In the genomic region with DNA sequence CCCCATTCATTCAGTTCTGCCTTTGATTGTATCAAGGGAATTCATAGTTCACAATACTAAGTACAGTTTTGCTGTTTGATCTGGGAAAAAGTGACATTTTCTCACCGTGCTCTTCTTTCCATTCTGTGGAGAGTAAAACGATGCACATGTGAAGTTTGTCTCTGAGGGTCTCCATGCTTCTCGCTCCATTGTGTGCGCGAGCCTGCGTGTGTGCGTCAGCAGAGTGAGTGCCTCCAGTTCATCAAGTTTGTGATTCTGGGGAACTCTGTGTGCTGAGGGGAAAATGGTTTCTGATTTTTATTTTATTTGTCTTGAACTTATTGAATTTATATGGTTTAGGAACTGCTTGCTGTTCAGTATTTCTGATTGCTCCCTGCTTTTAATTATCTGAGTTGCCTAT, we compare ENCODE assay signal across 11 cellular contexts. TPM values are rescaled to one million over a fixed set of nuclear protein-coding genes. Genes with fewer than 3 reads are reported as not detected.
DNase-seq lines count a peak whose midpoint lies in the region; ATAC-seq, FAIRE-seq and TF ChIP-seq lines count a peak whose summit lies in the region.
"Had no signal": no experiment of that assay in that cellular context is flagged by ENCODE, and none has a peak within 500 bp of the region (broad histone marks: within the 10 kb centered on the region; RNA-seq: fewer than 3 reads in every experiment).

No MANE protein-coding gene starts in this region.

- FAIRE-seq in endothelial cell of umbilical vein (lab: Jason Lieb, UNC) (peak; percentile 38), urothelium cell line (lab: Jason Lieb, UNC) (no peak)

- TF ChIP-seq POLR2A in endothelial cell of umbilical vein (IDR thresholded peaks at IDR 0.05; ENCODE audit: low read depth, low read length) = no peak

- H3K27me3 Mint-ChIP-seq in activated naive CD4-positive, alpha-beta T cell treated with anti-CD3 and anti-CD28 coated beads for 36 hours (ENCODE audit: low read depth) = no peaks in the 10 kb centered on the region
- H3K27me3 Mint-ChIP-seq in stimulated activated memory B cell treated with anti-CD40 and anti-IgM and Interleukin-4, amounts not matched to agents 10 μg/mL and 1 μg/mL and 100 μg/mL, for 72 hours = no peaks in the 10 kb centered on the region

- no peak overlapping the region for H3K9ac ChIP-seq in endothelial cell of umbilical vein (replicated peaks; ENCODE audit: extremely low read depth, insufficient read depth, low read length)

- peaks cover 6% of the 10 kb centered on the region for H3K36me3 Mint-ChIP-seq in activated naive CD4-positive, alpha-beta T cell treated with anti-CD3 and anti-CD28 coated beads for 36 hours (ENCODE audit: low read depth)
- peaks cover 16% of the 10 kb centered on the region for H3K36me3 Mint-ChIP-seq in stimulated activated memory B cell treated with anti-CD40 and anti-IgM and Interleukin-4, amounts not matched to agents 10 μg/mL and 1 μg/mL and 100 μg/mL, for 72 hours

- dilution Hi-C loops in endothelial cell of umbilical vein (cut with MboI; ENCODE audit: extremely low pct_ligation_motif_present, low sequenced_read_pairs) = no loop called here

- H3K9me3 ChIP-seq in Panc1 (ENCODE audit: control insufficient read depth, insufficient read depth, low read depth, low read length) = no peaks in the 10 kb centered on the region
- H3K9me3 ChIP-seq in endothelial cell of umbilical vein (replicated peaks; ENCODE audit: control insufficient read depth, insufficient read depth, low read length) = no peaks in the 10 kb centered on the region
- H3K9me3 ChIP-seq in effector memory CD4-positive, alpha-beta T cell (ENCODE audit: control insufficient read depth, low read length) = no peaks in the 10 kb centered on the region
- H3K9me3 ChIP-seq: esophagus muscularis mucosa had no signal

- BruUV-seq in Panc1 (replicated peaks; lab: Mats Ljungman, UMichigan) (no TSS peak), endothelial cell of umbilical vein (replicated peaks; lab: Mats Ljungman, UMichigan) (no TSS peak)

- TF ChIP-seq CTCF in Panc1 (IDR thresholded peaks at IDR 0.05) = no peak
- no peak for TF ChIP-seq CTCF in endothelial cell of umbilical vein (IDR thresholded peaks at IDR 0.05; ENCODE audit: extremely low read depth in 1 of 2, insufficient read depth in 1 of 2, low read depth in 1 of 2, low read length in 2 of 2)

- CTCF ChIA-PET in activated naive CD4-positive, alpha-beta T cell treated with anti-CD3 and anti-CD28 coated beads for 36 hours (lab: Charles Lee) = interaction anchor here (0.6 to 1.5 kb wide), 5 partner anchors 67 to 257 kb away, joined by 3 to 6 read pairs (median 4); partner anchors contain the start of gene RAP2C
- CTCF ChIA-PET in Panc1 (lab: Charles Lee) (interaction anchor here (1.0 kb wide), 1 partner anchor 195 kb away, joined by 4 read pairs; no protein-coding TSS in a partner anchor), endothelial cell of umbilical vein (lab: Charles Lee) (interaction anchor here (1.3 to 3.0 kb wide), 2 partner anchors 46 to 194 kb away, joined by 10 to 16 read pairs; partner anchors contain the start of gene RAP2C)

- intact Hi-C loops in activated naive CD4-positive, alpha-beta T cell treated with anti-CD3 and anti-CD28 coated beads for 36 hours (cut with micrococcal nuclease) = loop anchor here (2.0 to 10.0 kb wide), 2 partner anchors 456 to 1940 kb away; no protein-coding TSS in a partner anchor
- intact Hi-C loops in Panc1 (cut with micrococcal nuclease; ENCODE audit: unreplicated experiment) (no loop called here), endothelial cell of umbilical vein (cut with micrococcal nuclease) (no loop called here)

- H4K20me1 ChIP-seq in endothelial cell of umbilical vein (replicated peaks; ENCODE audit: control insufficient read depth, extremely low read depth, insufficient read depth, low read length) = no peaks in the 10 kb centered on the region

- no peaks in the 10 kb centered on the region for H3K9me3 Mint-ChIP-seq in activated naive CD4-positive, alpha-beta T cell treated with anti-CD3 and anti-CD28 coated beads for 36 hours
- H3K9me3 Mint-ChIP-seq in stimulated activated memory B cell treated with anti-CD40 and anti-IgM and Interleukin-4, amounts not matched to agents 10 μg/mL and 1 μg/mL and 100 μg/mL, for 72 hours = no peaks in the 10 kb centered on the region

- H3K27ac ChIP-seq in Panc1 (ENCODE audit: low read length) = peak overlapping the region; percentile 86
- H3K27ac ChIP-seq in endothelial cell of umbilical vein (ENCODE audit: insufficient read depth, low read depth, low read length) = no peak overlapping the region
- no peak overlapping the region for H3K27ac ChIP-seq in effector memory CD4-positive, alpha-beta T cell (ENCODE audit: insufficient read depth, low read length, poor library complexity, severe bottlenecking)
- H3K27ac ChIP-seq: C4-2B, esophagus muscularis mucosa had no signal

- no peaks in the 10 kb centered on the region for H3K27me3 ChIP-seq in Panc1 (ENCODE audit: control insufficient read depth, insufficient read depth, low read length)
- no peaks in the 10 kb centered on the region for H3K27me3 ChIP-seq in endothelial cell of umbilical vein (ENCODE audit: control insufficient read depth in 2 of 2, insufficient read depth in 2 of 2, low read length in 2 of 2)
- no peaks in the 10 kb centered on the region for H3K27me3 ChIP-seq in effector memory CD4-positive, alpha-beta T cell (replicated peaks; ENCODE audit: control insufficient read depth, insufficient read depth, low read length, poor library complexity, severe bottlenecking)
- H3K27me3 ChIP-seq: esophagus muscularis mucosa had no signal

- H2AFZ ChIP-seq in endothelial cell of umbilical vein (ENCODE audit: low read depth, low read length) = no peak overlapping the region

- no peaks in the 10 kb centered on the region for H3K36me3 ChIP-seq in Panc1 (ENCODE audit: control insufficient read depth, insufficient read depth, low read length)
- H3K36me3 ChIP-seq in endothelial cell of umbilical vein (ENCODE audit: control insufficient read depth in 2 of 2, extremely low read depth in 1 of 2, insufficient read depth in 2 of 2, low read length in 2 of 2) = no peaks in the 10 kb centered on the region
- no peaks in the 10 kb centered on the region for H3K36me3 ChIP-seq in effector memory CD4-positive, alpha-beta T cell (ENCODE audit: control insufficient read depth, insufficient read depth, low read length)
- H3K36me3 ChIP-seq: esophagus muscularis mucosa had no signal

- no peaks in the 10 kb centered on the region for H3K9me1 ChIP-seq in endothelial cell of umbilical vein (replicated peaks; ENCODE audit: control insufficient read depth, extremely low read depth, insufficient read depth, low read length)

- peak overlapping the region; percentile 76 for H3K27ac Mint-ChIP-seq in activated naive CD4-positive, alpha-beta T cell treated with anti-CD3 and anti-CD28 coated beads for 36 hours
- H3K27ac Mint-ChIP-seq in stimulated activated memory B cell treated with anti-CD40 and anti-IgM and Interleukin-4, amounts not matched to agents 10 μg/mL and 1 μg/mL and 100 μg/mL, for 72 hours = peak overlapping the region; percentile 95

- DNase-seq in activated naive CD4-positive, alpha-beta T cell treated with anti-CD3 and anti-CD28 coated beads for 36 hours = peak; percentile 9
- no peak for DNase-seq in activated naive CD4-positive, alpha-beta T cell (lab: John Stamatoyannopoulos, UW)
- DNase-seq in Panc1 (ENCODE audit: low read depth, low spot score) (no peak), endothelial cell of umbilical vein (ENCODE audit: low read depth, low spot score) (no peak), urothelium cell line (ENCODE audit: low spot score) (no peak)
- no peak for DNase-seq in effector memory CD4-positive, alpha-beta T cell
- DNase-seq: NCI-H526 had no signal

- H3K4me1 ChIP-seq in Panc1 (ENCODE audit: control insufficient read depth, insufficient read depth, low read length) = peaks cover 17% of the 10 kb centered on the region
- peaks cover 4% of the 10 kb centered on the region for H3K4me1 ChIP-seq in endothelial cell of umbilical vein (ENCODE audit: control insufficient read depth, extremely low read depth, insufficient read depth, low read length)
- peaks cover 4% of the 10 kb centered on the region for H3K4me1 ChIP-seq in effector memory CD4-positive, alpha-beta T cell (ENCODE audit: control insufficient read depth, insufficient read depth, low read length, poor library complexity, severe bottlenecking)

- ATAC-seq in Panc1 (no peak), HG03139 (IDR thresholded peaks at IDR 0.05; ENCODE audit: unreplicated experiment) (no peak)
- ATAC-seq in stimulated activated memory B cell treated with anti-CD40 and anti-IgM and Interleukin-4, amounts not matched to agents 10 μg/mL and 1 μg/mL and 100 μg/mL, for 72 hours = no peak

- no peaks in the 10 kb centered on the region for H3K79me2 ChIP-seq in endothelial cell of umbilical vein (ENCODE audit: control insufficient read depth, insufficient read depth, low read length)

- POLR2A ChIA-PET in Panc1 (lab: Charles Lee) (no interaction called here), endothelial cell of umbilical vein (lab: Charles Lee) (no interaction called here)

- H3K4me3 Mint-ChIP-seq in activated naive CD4-positive, alpha-beta T cell treated with anti-CD3 and anti-CD28 coated beads for 36 hours = peak overlapping the region; percentile 78
- peak overlapping the region; percentile 63 for H3K4me3 Mint-ChIP-seq in stimulated activated memory B cell treated with anti-CD40 and anti-IgM and Interleukin-4, amounts not matched to agents 10 μg/mL and 1 μg/mL and 100 μg/mL, for 72 hours

- H3K4me3 ChIP-seq in Panc1 (ENCODE audit: low read depth in 2 of 2, low read length in 2 of 2) (peak overlapping the region; percentile 9 to 91; a peak in 3 of 4 replicates), endothelial cell of umbilical vein (replicated peaks in 1 of 3; ENCODE audit: insufficient read depth in 1 of 3, low read depth in 1 of 3, low read length in 3 of 3) (no peak overlapping the region)
- no peak overlapping the region for H3K4me3 ChIP-seq in effector memory CD4-positive, alpha-beta T cell (ENCODE audit: insufficient read depth, low read depth, low read length, poor library complexity, severe bottlenecking)
- H3K4me3 ChIP-seq: esophagus muscularis mucosa had no signal

- in situ Hi-C loops in Panc1 (cut with HindIII; ENCODE audit: low pct_unique_long_range_greater_than_20kb, low sequenced_read_pairs) = no loop called here

- H3K4me2 ChIP-seq in endothelial cell of umbilical vein (ENCODE audit: insufficient read depth, low read length) = no peak overlapping the region

- peaks cover 47% of the 10 kb centered on the region for H3K4me1 Mint-ChIP-seq in activated naive CD4-positive, alpha-beta T cell treated with anti-CD3 and anti-CD28 coated beads for 36 hours (ENCODE audit: low read depth)
- peaks cover 33% of the 10 kb centered on the region for H3K4me1 Mint-ChIP-seq in stimulated activated memory B cell treated with anti-CD40 and anti-IgM and Interleukin-4, amounts not matched to agents 10 μg/mL and 1 μg/mL and 100 μg/mL, for 72 hours

RNA-seq across cellular contexts. Expression of gene STK26, which starts 2.0 kb away (rescaled TPM):
- 10 to 100 TPM; 54.0 to 55.6 TPM for total RNA-seq in activated naive CD4-positive, alpha-beta T cell treated with anti-CD3 and anti-CD28 coated beads for 36 hours
- total RNA-seq in Panc1 (2021; ENCODE audit: unreplicated experiment) (44.2 TPM), endothelial cell of umbilical vein (3.7 and 5.2 TPM in 2 replicates)
- 17.8 TPM for polyA plus RNA-seq in Panc1 (2012; ENCODE audit: insufficient read length)
- polyA plus RNA-seq in endothelial cell of umbilical vein = 0.59 and 0.87 TPM in 2 replicates
- 1.6 and 1.7 TPM in 2 replicates for polyA plus RNA-seq in endothelial cell of umbilical vein (2011; cell fraction: cytosol; rRNA removed)
- polyA plus RNA-seq in endothelial cell of umbilical vein (2011; cell fraction: nucleus; rRNA removed) = 1.8 and 2.4 TPM in 2 replicates
- 5.9 and 8.3 TPM in 2 replicates for polyA plus RNA-seq in endothelial cell of umbilical vein (2012)
- 1.2 and 1.4 TPM in 2 replicates for polyA minus RNA-seq in endothelial cell of umbilical vein
- polyA minus RNA-seq in endothelial cell of umbilical vein (2011; cell fraction: cytosol; rRNA and poly(A)+ RNA removed) = 14.3 TPM
- polyA minus RNA-seq in endothelial cell of umbilical vein (2011; cell fraction: nucleus; rRNA and poly(A)+ RNA removed) = 0.87 and 1.4 TPM in 2 replicates

Comparison
In these comparisons a context has a peak if more than half of its experiments do, and no peak if none do; other contexts are left out.
1. H3K4me3 ChIP-seq: peak in Panc1 (2 of 2); none in endothelial cell of umbilical vein (0 of 3) and effector memory CD4-positive, alpha-beta T cell (single experiment).